ENCODE assay signal across 8 cellular contexts in genomic region chrX:102863735-102864134, GRCh38.
DNase-seq lines count a peak whose midpoint lies in the region; ATAC-seq and TF ChIP-seq lines count a peak whose summit lies in the region.

No MANE protein-coding gene starts in this region.

- DNase-seq in CD4-positive, alpha-beta T cell = peak; percentile 63 to 83 (median 76)
- peak; percentile 39 to 74 for DNase-seq in NCI-H446 (lab: John Stamatoyannopoulos, UW)
- peak; percentile 86 for DNase-seq in activated CD4-positive, alpha-beta T cell treated with anti-CD3 and anti-CD28 coated beads for 48 hours
- no peak for DNase-seq in coronary artery (ENCODE audit: low spot score)
- DNase-seq in lower lobe of right lung = peak; percentile 81
- peak; percentile 42 for DNase-seq in stimulated activated CD8-positive, alpha-beta memory T cell treated with anti-CD3 and anti-CD28 coated beads, Interleukin-12 subunit alpha, Interleukin-12 subunit beta, amount 100 ng/mL, for 24 hours (ENCODE audit: extremely low read depth)

- no peak overlapping the region for H3K27ac ChIP-seq in CD4-positive, alpha-beta T cell (ENCODE audit: low read depth, low read length)
- H3K27ac ChIP-seq in coronary artery = no peak overlapping the region
- no peak overlapping the region for H3K27ac ChIP-seq in lower lobe of right lung

- H3K9me3 ChIP-seq in CD4-positive, alpha-beta T cell (ENCODE audit: control insufficient read depth, low read length) = no peaks in the 10 kb centered on the region
- no peaks in the 10 kb centered on the region for H3K9me3 ChIP-seq in lower lobe of right lung

- H3K27me3 Mint-ChIP-seq in CD4-positive, alpha-beta T cell = no peaks in the 10 kb centered on the region

- no peaks in the 10 kb centered on the region for H3K4me1 ChIP-seq in lower lobe of right lung

- no peak overlapping the region for H3K4me3 Mint-ChIP-seq in CD4-positive, alpha-beta T cell

- no peaks in the 10 kb centered on the region for H3K27me3 ChIP-seq in CD4-positive, alpha-beta T cell (ENCODE audit: control insufficient read depth, insufficient read depth, low read length)
- no peaks in the 10 kb centered on the region for H3K27me3 ChIP-seq in lower lobe of right lung (ENCODE audit: low read depth)

- ATAC-seq in CD4-positive, alpha-beta T cell (ENCODE audit: poor library complexity) = peak; percentile 90
- peak; percentile 96 for ATAC-seq in GM19328 (IDR thresholded peaks at IDR 0.05; ENCODE audit: unreplicated experiment)
- ATAC-seq in HG03378 (IDR thresholded peaks at IDR 0.05; ENCODE audit: unreplicated experiment) = peak; percentile 99
- peak; percentile 89 to 92 for ATAC-seq in lower lobe of right lung

- TF ChIP-seq CTCF in CD4-positive, alpha-beta T cell (IDR thresholded peaks at IDR 0.05) = peak; percentile 79
- TF ChIP-seq CTCF in coronary artery (IDR thresholded peaks at IDR 0.05) = peak; percentile 61
- peak; percentile 84 for TF ChIP-seq CTCF in lower lobe of right lung (IDR thresholded peaks at IDR 0.05)

- CTCF ChIA-PET in CD4-positive, alpha-beta T cell (lab: Charles Lee) = interaction anchor here (0.7 to 1.2 kb wide), 6 partner anchors 12 to 709 kb away, joined by 3 to 6 read pairs (median 4); no protein-coding TSS in a partner anchor

- H3K9me3 Mint-ChIP-seq in CD4-positive, alpha-beta T cell = no peaks in the 10 kb centered on the region

- no peaks in the 10 kb centered on the region for H3K4me1 Mint-ChIP-seq in CD4-positive, alpha-beta T cell (ENCODE audit: low read depth)

- no peak overlapping the region for H3K4me3 ChIP-seq in coronary artery
- no peak overlapping the region for H3K4me3 ChIP-seq in lower lobe of right lung

- H3K36me3 Mint-ChIP-seq in CD4-positive, alpha-beta T cell (ENCODE audit: low read depth) = peaks cover 10% of the 10 kb centered on the region

- no peak overlapping the region for H3K27ac Mint-ChIP-seq in CD4-positive, alpha-beta T cell

- POLR2A ChIA-PET in CD4-positive, alpha-beta T cell (lab: Charles Lee) = no interaction called here

- intact Hi-C loops in CD4-positive, alpha-beta T cell (cut with DNase I, micrococcal nuclease) = loop anchor here (2.0 to 10.0 kb wide), 7 partner anchors 369 to 1446 kb away; partner anchors contain the start of gene TCEAL2 (in 1 of the 2)
- intact Hi-C loops in lower lobe of right lung (cut with DNase I) = no loop called here

- H3K36me3 ChIP-seq in lower lobe of right lung = no peaks in the 10 kb centered on the region
